8 cellular contexts compared by ENCODE assay signal in genomic region chr12:108193922-108194321, GRCh38.
DNase-seq lines count a peak whose midpoint lies in the region; ATAC-seq and TF ChIP-seq lines count a peak whose summit lies in the region.

No MANE protein-coding gene starts in this region.

- H3K9me2 ChIP-seq in hepatocyte (replicated peaks; ENCODE audit: insufficient read depth), result no peaks in the 10 kb centered on the region

- H3K4me3 Mint-ChIP-seq in type B pancreatic cell, result no peak overlapping the region

- intact Hi-C loops in heart left ventricle (cut with DNase I), result loop anchor here in 9 of 10 donors (1.0 to 10.0 kb wide), 12 partner anchors 62 to 517 kb away; partner anchors contain the start of genes PRDM4 (in 2 of the 9) and WSCD2 (in 2 of the 9)
- intact Hi-C loops in Right ventricle myocardium superior (cut with DNase I), result loop anchor here (5.0 to 10.0 kb wide), 3 partner anchors 82 to 277 kb away; no protein-coding TSS in a partner anchor

- no peak overlapping the region for H3K27ac Mint-ChIP-seq in type B pancreatic cell

- peaks cover 0 to 6% (median 0%) of the 10 kb centered on the region in 9 donors for H3K27me3 ChIP-seq in heart left ventricle
- no peaks in the 10 kb centered on the region for H3K27me3 ChIP-seq in hepatocyte

- DNase-seq in heart left ventricle, result no peak
- no peak for DNase-seq in Right ventricle myocardium superior
- peak; percentile 19 for DNase-seq in LHCN-M2 (ENCODE audit: low read depth)
- peak; percentile 7 for DNase-seq in activated CD4-positive, alpha-beta T cell treated with anti-CD3 and anti-CD28 coated beads, Interleukin-2, amount 50 U/mL, for 1 hour
- DNase-seq in hepatocyte (ENCODE audit: low spot score), result peak; percentile 62
- DNase-seq in type B pancreatic cell (ENCODE audit: extremely low spot score, unreplicated experiment), result no peak
- DNase-seq in GOT3 (lab: John Stamatoyannopoulos, UW), result no peak
- DNase-seq in mesenteric fat pad (ENCODE audit: low spot score), result no peak

- TF ChIP-seq CTCF in heart left ventricle (IDR thresholded peaks at IDR 0.05), result peak; percentile 56 to 77 (median 70)
- peak; percentile 68 for TF ChIP-seq CTCF in hepatocyte (IDR thresholded peaks at IDR 0.05; ENCODE audit: poor library complexity)
- peak; percentile 88 for TF ChIP-seq CTCF in type B pancreatic cell (conservative IDR thresholded peaks at IDR 0.05)

- 13 to 22% (median 20%) methylated on average over 2 of the region's 2 CpGs for WGBS in heart left ventricle, 4 donors
- WGBS in hepatocyte (ENCODE audit: low lambda C conversion rate, missing lambda C conversion rate), result 20% methylated on average over 2 of the region's 2 CpGs

- H3K27me3 Mint-ChIP-seq in type B pancreatic cell, result peaks cover 27% of the 10 kb centered on the region

- no peaks in the 10 kb centered on the region for H3K79me2 ChIP-seq in hepatocyte

- ATAC-seq in heart left ventricle (peak in 1 of 4 donors; percentile 23), Right ventricle myocardium superior (ENCODE audit: poor library complexity) (no peak)

- H3K27ac ChIP-seq in heart left ventricle, result no peak overlapping the region
- no peak overlapping the region for H3K27ac ChIP-seq in hepatocyte

- no peaks in the 10 kb centered on the region for H3K9me3 Mint-ChIP-seq in type B pancreatic cell

- peaks cover 8% of the 10 kb centered on the region for H3K4me1 Mint-ChIP-seq in type B pancreatic cell (ENCODE audit: unreplicated experiment)

- H3K4me1 ChIP-seq in heart left ventricle (peaks cover 0 to 10% (median 0%) of the 10 kb centered on the region in 12 donors), hepatocyte (ENCODE audit: insufficient read depth) (no peaks in the 10 kb centered on the region)

- TF ChIP-seq POLR2A in heart left ventricle (IDR thresholded peaks at IDR 0.05), result no peak

- H3K4me2 ChIP-seq in hepatocyte, result no peak overlapping the region

- H4K20me1 ChIP-seq in hepatocyte (ENCODE audit: insufficient read depth, poor library complexity, severe bottlenecking), result no peaks in the 10 kb centered on the region

- H3K36me3 Mint-ChIP-seq in type B pancreatic cell, result no peaks in the 10 kb centered on the region

- H3K9me3 ChIP-seq in heart left ventricle, result peaks cover 0 to 5% (median 0%) of the 10 kb centered on the region in 12 donors
- H3K9me3 ChIP-seq in hepatocyte (ENCODE audit: low read depth), result no peaks in the 10 kb centered on the region

- H3K36me3 ChIP-seq in heart left ventricle (no peaks in the 10 kb centered on the region), hepatocyte (replicated peaks; ENCODE audit: insufficient read depth, low read depth) (no peaks in the 10 kb centered on the region)

- no peak overlapping the region for H2AFZ ChIP-seq in hepatocyte

- no peak overlapping the region for H3K4me3 ChIP-seq in heart left ventricle
- no peak overlapping the region for H3K4me3 ChIP-seq in hepatocyte

Comparison
In these comparisons a context has a peak if more than half of its experiments do, and no peak if none do; other contexts are left out.
1. DNase-seq: peak in LHCN-M2 (single experiment), activated CD4-positive, alpha-beta T cell treated with anti-CD3 and anti-CD28 coated beads, Interleukin-2, amount 50 U/mL, for 1 hour (single experiment) and hepatocyte (single experiment); none in heart left ventricle (0 of 5), Right ventricle myocardium superior (single experiment), type B pancreatic cell (single experiment), GOT3 (single experiment) and mesenteric fat pad (single experiment).
2. Peak in every context shown above with its lines, with median percentiles within 50 percentile points of each other: CTCF ChIP-seq.